24 cellular contexts compared by ENCODE assay signal in genomic region chr5:77945874-77946273, GRCh38.
DNase-seq lines count a peak whose midpoint lies in the region; ATAC-seq, FAIRE-seq and TF ChIP-seq lines count a peak whose summit lies in the region.
"Had no signal": no experiment of that assay in that cellular context is flagged by ENCODE, and none has a peak within 500 bp of the region (broad histone marks: within the 10 kb centered on the region; RNA-seq: fewer than 3 reads in every experiment).

No MANE protein-coding gene starts in this region.

- CTCF ChIA-PET in A549 (lab: Yijun Ruan, JAX): interaction anchor here (1.3 to 1.6 kb wide), 4 partner anchors 8 to 81 kb away, joined by 3 to 4 read pairs (median 4); no protein-coding TSS in a partner anchor
- CTCF ChIA-PET in activated CD4-positive, alpha-beta T cell treated with anti-CD3 and anti-CD28 coated beads, Interleukin-2, amount 10 ng/mL, durations not matched to agents 7 days and 5 days (lab: Charles Lee): no interaction called here
- CTCF ChIA-PET in activated CD4-positive, alpha-beta memory T cell treated with anti-CD3 and anti-CD28 coated beads for 36 hours (lab: Charles Lee): no interaction called here

- FAIRE-seq in A549 (lab: Jason Lieb, UNC): no peak
- FAIRE-seq: A204.1, GM18507, HepG2, keratinocyte had no signal

- no peak overlapping the region for H3K4me3 Mint-ChIP-seq in activated CD4-positive, alpha-beta T cell treated with anti-CD3 and anti-CD28 coated beads, Interleukin-2, amount 10 ng/mL, durations not matched to agents 7 days and 5 days
- H3K4me3 Mint-ChIP-seq in activated CD4-positive, alpha-beta memory T cell treated with anti-CD3 and anti-CD28 coated beads for 36 hours: no peak overlapping the region
- H3K4me3 Mint-ChIP-seq: nephron; T-helper 2 cell treated with Interferon-gamma antibody and Interleukin-4, amounts not matched to agents 5 μg/mL and 100 μg/mL, for 36 hours had no signal

- no peaks in the 10 kb centered on the region for H3K36me3 Mint-ChIP-seq in activated CD4-positive, alpha-beta T cell treated with anti-CD3 and anti-CD28 coated beads, Interleukin-2, amount 10 ng/mL, durations not matched to agents 7 days and 5 days (ENCODE audit: low read depth)
- no peaks in the 10 kb centered on the region for H3K36me3 Mint-ChIP-seq in activated CD4-positive, alpha-beta memory T cell treated with anti-CD3 and anti-CD28 coated beads for 36 hours

- peak; percentile 39 to 44; a peak in 3 of 6 replicates for ATAC-seq in A549
- no peak for ATAC-seq in Right ventricle myocardium inferior
- ATAC-seq: HepG2; stimulated activated naive CD8-positive, alpha-beta T cell treated with anti-CD3 and anti-CD28 coated beads, Interleukin-15, Interleukin-2, amounts not matched to agents 100 U/mL and 50 U/mL, for 24 hours had no signal

- no peak overlapping the region for H3K4me3 ChIP-seq in A549
- H3K4me3 ChIP-seq: BLaER1 treated with 17β-estradiol and CSF1 and Interleukin-3, amounts not matched to agents 10 nM and 100 nM; prostate gland; upper lobe of left lung had no signal

- no peaks in the 10 kb centered on the region for H3K4me1 ChIP-seq in A549
- H3K4me1 ChIP-seq: prostate gland had no signal

- no peak overlapping the region for H3K27ac Mint-ChIP-seq in activated CD4-positive, alpha-beta T cell treated with anti-CD3 and anti-CD28 coated beads, Interleukin-2, amount 10 ng/mL, durations not matched to agents 7 days and 5 days
- H3K27ac Mint-ChIP-seq in activated CD4-positive, alpha-beta memory T cell treated with anti-CD3 and anti-CD28 coated beads for 36 hours: no peak overlapping the region
- H3K27ac Mint-ChIP-seq: nephron; T-helper 2 cell treated with Interferon-gamma antibody and Interleukin-4, amounts not matched to agents 5 μg/mL and 100 μg/mL, for 36 hours had no signal

- no peak for TF ChIP-seq CTCF in A549 (IDR thresholded peaks at IDR 0.05)

- TF ChIP-seq RAD21 in A549 (conservative IDR thresholded peaks at IDR 0.05 in 1 of 2, IDR thresholded peaks at IDR 0.05 in 1 of 2): no peak

- H3K4me1 Mint-ChIP-seq in activated CD4-positive, alpha-beta T cell treated with anti-CD3 and anti-CD28 coated beads, Interleukin-2, amount 10 ng/mL, durations not matched to agents 7 days and 5 days: no peaks in the 10 kb centered on the region
- H3K4me1 Mint-ChIP-seq in activated CD4-positive, alpha-beta memory T cell treated with anti-CD3 and anti-CD28 coated beads for 36 hours (ENCODE audit: low read depth): no peaks in the 10 kb centered on the region
- H3K4me1 Mint-ChIP-seq: nephron had no signal

- no peak for DNase-seq in A549 (ENCODE audit: low read depth in 1 of 2, low spot score in 1 of 2)
- peak; percentile 93 for DNase-seq in globus pallidus (ENCODE audit: low spot score)
- peak in 46 of 56 donors; percentile 6 to 75 (median 50) for DNase-seq in nucleus accumbens (lab: John Stamatoyannopoulos, UW)
- DNase-seq in Right ventricle myocardium inferior (ENCODE audit: missing footprints): no peak
- DNase-seq in SKM-1 (lab: John Stamatoyannopoulos, UW; ENCODE audit: unreplicated experiment): no peak
- DNase-seq in activated CD4-positive, alpha-beta T cell treated with anti-CD3 and anti-CD28 coated beads, Interleukin-2, amount 10 ng/mL, durations not matched to agents 7 days and 5 days: no peak
- DNase-seq in activated CD4-positive, alpha-beta memory T cell treated with anti-CD3 and anti-CD28 coated beads for 36 hours: no peak
- DNase-seq: activated CD4-positive, alpha-beta T cell treated with anti-CD3 and anti-CD28 coated beads, Interleukin-2, amount 50 U/mL, for 48 hours; activated T-cell treated with anti-CD3 and anti-CD28 coated beads for 4 hours; amniotic stem cell; mesendoderm; stimulated activated CD4-positive, alpha-beta T cell treated with anti-CD3 and anti-CD28 coated beads, Interleukin-4, amount 100 ng/mL, for 1 hour; stimulated activated naive CD8-positive, alpha-beta T cell treated with anti-CD3 and anti-CD28 coated beads, Interleukin-15, Interleukin-2, amounts not matched to agents 100 U/mL and 50 U/mL, for 24 hours; upper lobe of left lung had no signal

- intact Hi-C loops in Right ventricle myocardium inferior (cut with DNase I): no loop called here
- intact Hi-C loops in activated CD4-positive, alpha-beta memory T cell treated with anti-CD3 and anti-CD28 coated beads for 36 hours (cut with micrococcal nuclease): no loop called here

- H3K27ac ChIP-seq in A549: no peak overlapping the region
- H3K27ac ChIP-seq: BLaER1 treated with 17β-estradiol and CSF1 and Interleukin-3, amounts not matched to agents 10 nM and 100 nM; epithelial cell of prostate; prostate gland; upper lobe of left lung had no signal

- TF ChIP-seq POLR2A in A549 (IDR thresholded peaks at IDR 0.05; ENCODE audit: low read length): no peak

- no peak overlapping the region for H3K4me2 ChIP-seq in A549
- H3K4me2 ChIP-seq: BLaER1 treated with 17β-estradiol and CSF1 and Interleukin-3, amounts not matched to agents 10 nM and 100 nM had no signal

- 100% methylated on average over 2 of the region's 3 CpGs for WGBS in A549 (ENCODE audit: missing lambda C conversion rate)

- H3K27me3 Mint-ChIP-seq in activated CD4-positive, alpha-beta T cell treated with anti-CD3 and anti-CD28 coated beads, Interleukin-2, amount 10 ng/mL, durations not matched to agents 7 days and 5 days: peaks cover 26% of the 10 kb centered on the region
- H3K27me3 Mint-ChIP-seq in activated CD4-positive, alpha-beta memory T cell treated with anti-CD3 and anti-CD28 coated beads for 36 hours: peaks cover 20% of the 10 kb centered on the region

- TF ChIP-seq EP300 in A549 (IDR thresholded peaks at IDR 0.05): no peak

- POLR2A ChIA-PET in A549 (lab: Yijun Ruan, JAX): no interaction called here
- POLR2A ChIA-PET in activated CD4-positive, alpha-beta T cell treated with anti-CD3 and anti-CD28 coated beads, Interleukin-2, amount 10 ng/mL, durations not matched to agents 7 days and 5 days (lab: Charles Lee): no interaction called here
- POLR2A ChIA-PET in activated CD4-positive, alpha-beta memory T cell treated with anti-CD3 and anti-CD28 coated beads for 36 hours (lab: Charles Lee): interaction anchor here (0.6 kb wide), 1 partner anchor 8 kb away, joined by 5 read pairs; no protein-coding TSS in a partner anchor

- H3K9me3 ChIP-seq in A549: no peaks in the 10 kb centered on the region; the same call in 2 of the 3 replicates
- H3K9me3 ChIP-seq: prostate gland, upper lobe of left lung had no signal

- no peaks in the 10 kb centered on the region for H3K9me3 Mint-ChIP-seq in activated CD4-positive, alpha-beta T cell treated with anti-CD3 and anti-CD28 coated beads, Interleukin-2, amount 10 ng/mL, durations not matched to agents 7 days and 5 days
- no peaks in the 10 kb centered on the region for H3K9me3 Mint-ChIP-seq in activated CD4-positive, alpha-beta memory T cell treated with anti-CD3 and anti-CD28 coated beads for 36 hours

TF ChIP-seq in A549, 52 proteins besides CTCF, POLR2A, EP300 and RAD21 (continues in another document):
- TF ChIP-seq, protein P1, sequence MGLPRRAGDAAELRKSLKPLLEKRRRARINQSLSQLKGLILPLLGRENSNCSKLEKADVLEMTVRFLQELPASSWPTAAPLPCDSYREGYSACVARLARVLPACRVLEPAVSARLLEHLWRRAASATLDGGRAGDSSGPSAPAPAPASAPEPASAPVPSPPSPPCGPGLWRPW (IDR thresholded peaks at IDR 0.05): no peak
- TF ChIP-seq MAZ (IDR thresholded peaks at IDR 0.05; ENCODE audit: borderline replicate concordance, low read depth, low read length) (no peak), ESRRA (IDR thresholded peaks at IDR 0.05; ENCODE audit: borderline replicate concordance, low read length) (no peak)

TF ChIP-seq in PFSK-1, 5 proteins besides CTCF, POLR2A, EP300 and RAD21:
- TF ChIP-seq FOXP2 (optimal IDR thresholded peaks at IDR 0.05; ENCODE audit: borderline replicate concordance, extremely low read depth, extremely low read length, insufficient read depth) (no peak), POLR2AphosphoS5 (IDR thresholded peaks at IDR 0.05; ENCODE audit: low read depth, low read length) (no peak), REST (IDR thresholded peaks at IDR 0.05; ENCODE audit: insufficient read depth in 1 of 2, low read depth in 2 of 2, low read length in 2 of 2) (peak; percentile 93 to 94), SIN3A (IDR thresholded peaks at IDR 0.05; ENCODE audit: borderline replicate concordance, insufficient read depth, low read length) (peak; percentile 90; the same call in 1 of the 2 replicates), TAF1 (IDR thresholded peaks at IDR 0.05; ENCODE audit: borderline replicate concordance, insufficient read depth, low read length) (no peak)
TF ChIP-seq in PFSK-1: peak in this region for 2.

Comparison
In these comparisons a context has a peak if more than half of its experiments do, and no peak if none do; other contexts are left out.
1. DNase-seq: peak in globus pallidus (single experiment) and nucleus accumbens (46 of 56); none in A549 (0 of 2), Right ventricle myocardium inferior (single experiment), SKM-1 (single experiment), activated CD4-positive, alpha-beta T cell treated with anti-CD3 and anti-CD28 coated beads, Interleukin-2, amount 10 ng/mL, durations not matched to agents 7 days and 5 days (single experiment) and activated CD4-positive, alpha-beta memory T cell treated with anti-CD3 and anti-CD28 coated beads for 36 hours (single experiment).